In genomic region chr6:137358273-137358672, GRCh38 we compare ENCODE assay signal across 1 cellular context.
TF ChIP-seq lines count a peak whose summit lies in the region.

No MANE protein-coding gene starts in this region.

TF ChIP-seq in H1, 55 proteins besides CTCF, POLR2A, EP300 and RAD21:
- TF ChIP-seq TEAD4 (IDR thresholded peaks at IDR 0.05; ENCODE audit: low read depth, low read length): peak; percentile 79
- TF ChIP-seq SIX5 (IDR thresholded peaks at IDR 0.05; ENCODE audit: low read depth, low read length): no peak
